ENCODE assay signal across 15 cellular contexts in the genomic region with DNA sequence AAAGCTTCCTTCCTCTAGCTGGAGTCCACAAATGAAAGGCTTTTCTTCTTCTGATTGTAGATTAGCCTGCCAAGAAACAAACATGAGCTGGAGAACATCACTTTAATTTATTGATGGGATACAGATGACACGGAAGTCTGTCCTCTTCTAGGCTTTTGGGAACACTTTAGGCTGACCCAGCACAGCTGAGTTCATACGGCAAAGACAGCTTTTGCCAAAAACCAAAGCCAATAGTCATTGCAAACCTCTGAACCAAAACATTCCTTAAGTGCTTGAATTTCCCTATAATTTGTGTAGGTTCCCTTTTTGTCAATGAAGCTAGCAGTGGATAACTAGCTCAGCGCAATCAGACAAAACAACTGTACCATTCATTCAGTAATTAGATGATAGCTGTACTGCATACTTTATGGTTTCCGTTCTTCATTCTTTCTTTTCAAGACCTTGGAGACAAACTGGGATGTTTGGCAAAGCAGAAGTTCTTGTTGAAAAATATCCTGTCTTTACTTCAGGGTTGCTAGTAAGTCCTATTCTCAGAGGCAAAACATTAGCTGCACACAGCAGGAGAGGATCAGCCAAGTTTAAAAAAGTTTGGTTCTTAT.
A peak's percentile ranks its signal among the peaks of the same experiment; 100 is the strongest.
DNase-seq lines count a peak whose midpoint lies in the region; ATAC-seq, FAIRE-seq and TF ChIP-seq lines count a peak whose summit lies in the region.
"Had no signal": no experiment of that assay in that cellular context is flagged by ENCODE, and none has a peak within 500 bp of the region (broad histone marks: within the 10 kb centered on the region; RNA-seq: fewer than 3 reads in every experiment).

No MANE protein-coding gene starts in this region.

- H3K36me3 ChIP-seq in liver (ENCODE audit: control insufficient read depth in 4 of 4, insufficient read depth in 3 of 4, low read depth in 1 of 4, low read length in 3 of 4): no peaks in the 10 kb centered on the region
- H3K36me3 ChIP-seq in HepG2 (replicated peaks in 1 of 2; ENCODE audit: control insufficient read depth in 1 of 2, insufficient read depth in 2 of 2, low read length in 2 of 2): no peaks in the 10 kb centered on the region
- no peaks in the 10 kb centered on the region for H3K36me3 ChIP-seq in parathyroid adenoma (ENCODE audit: control insufficient read depth, insufficient read depth, low read length)
- H3K36me3 ChIP-seq: prostate gland had no signal

- no peaks in the 10 kb centered on the region for H3K9me3 ChIP-seq in liver (ENCODE audit: control insufficient read depth in 4 of 4, low read length in 3 of 4)
- H3K9me3 ChIP-seq in HepG2 (ENCODE audit: low read length): no peaks in the 10 kb centered on the region
- no peaks in the 10 kb centered on the region for H3K9me3 ChIP-seq in parathyroid adenoma (ENCODE audit: control insufficient read depth, low read length)
- H3K9me3 ChIP-seq: prostate gland had no signal

- H3K4me2 ChIP-seq in HepG2 (ENCODE audit: low read depth, low read length) (no peak overlapping the region), parathyroid adenoma (ENCODE audit: low read length) (no peak overlapping the region)

- TF ChIP-seq CTCF in liver (IDR thresholded peaks at IDR 0.05; ENCODE audit: low read depth, low read length, missing input control) (no peak), HepG2 (CRISPR knock-in tag; IDR thresholded peaks at IDR 0.05) (no peak), parathyroid adenoma (IDR thresholded peaks at IDR 0.05) (no peak)

- no peak for ATAC-seq in HepG2
- ATAC-seq: foreskin keratinocyte, T-helper 17 cell had no signal

- TF ChIP-seq POLR2A in HepG2 (IDR thresholded peaks at IDR 0.05; ENCODE audit: insufficient read depth in 1 of 2, low read depth in 2 of 2, low read length in 2 of 2): no peak

- no peak for TF ChIP-seq EP300 in HepG2 (IDR thresholded peaks at IDR 0.05; ENCODE audit: low read depth in 2 of 2, low read length in 2 of 2)
- TF ChIP-seq EP300 in HepG2 (CRISPR knock-in tag; IDR thresholded peaks at IDR 0.05; ENCODE audit: borderline replicate concordance): no peak

- H3K9ac ChIP-seq in liver (ENCODE audit: low read depth in 1 of 2, low read length in 2 of 2) (no peak overlapping the region), HepG2 (ENCODE audit: insufficient read depth, low read depth, low read length) (no peak overlapping the region), parathyroid adenoma (no peak overlapping the region)

- no peaks in the 10 kb centered on the region for H4K20me1 ChIP-seq in HepG2 (ENCODE audit: insufficient read depth, low read length)

- no peaks in the 10 kb centered on the region for H3K4me1 ChIP-seq in liver (ENCODE audit: control insufficient read depth in 4 of 4, insufficient read depth in 4 of 4, low read length in 3 of 4)
- no peaks in the 10 kb centered on the region for H3K4me1 ChIP-seq in HepG2 (ENCODE audit: insufficient read depth, low read length)
- H3K4me1 ChIP-seq in parathyroid adenoma: no peaks in the 10 kb centered on the region
- H3K4me1 ChIP-seq: foreskin keratinocyte, prostate gland had no signal

- H3K27me3 ChIP-seq in liver (ENCODE audit: control insufficient read depth in 4 of 4, insufficient read depth in 4 of 4, low read length in 3 of 4) (no peaks in the 10 kb centered on the region), HepG2 (ENCODE audit: control insufficient read depth in 1 of 2, insufficient read depth in 2 of 2, low read length in 2 of 2) (no peaks in the 10 kb centered on the region), parathyroid adenoma (ENCODE audit: control insufficient read depth, insufficient read depth, low read length) (no peaks in the 10 kb centered on the region)

- TF ChIP-seq RAD21 in liver (IDR thresholded peaks at IDR 0.05) (no peak), HepG2 (CRISPR knock-in tag; IDR thresholded peaks at IDR 0.05) (no peak)

- H2AFZ ChIP-seq in HepG2 (ENCODE audit: low read length) (no peak overlapping the region), parathyroid adenoma (no peak overlapping the region)

- DNase-seq in HepG2 (ENCODE audit: low spot score) (no peak), fibroblast of the conjunctiva (ENCODE audit: low read depth) (peak; percentile 47), DMS 273 treated with DMSO at 0.1 percent for 48 hours (lab: John Stamatoyannopoulos, UW) (no peak), SHP77 (lab: John Stamatoyannopoulos, UW) (no peak), KG1 (lab: John Stamatoyannopoulos, UW) (no peak), UCSD-AML1 (lab: John Stamatoyannopoulos, UW; ENCODE audit: unreplicated experiment) (no peak)
- DNase-seq: ACHN; activated CD4-positive, alpha-beta T cell treated with anti-CD3 and anti-CD28 coated beads, Interleukin-2, amount 50 U/mL, for 48 hours; activated effector memory CD4-positive, alpha-beta T cell treated with anti-CD3 and anti-CD28 coated beads, Interleukin-2, amount 50 U/mL, for 16 hours; DND-41; foreskin keratinocyte; T-helper 17 cell had no signal

- in situ Hi-C loops in HepG2 (cut with HindIII; ENCODE audit: extremely low pct_ligation_motif_present, low pct_unique_long_range_greater_than_20kb): no loop called here

- no peak overlapping the region for H3K4me3 ChIP-seq in liver (ENCODE audit: low read depth in 1 of 3, low read length in 3 of 3)
- H3K4me3 ChIP-seq in HepG2 (replicated peaks in 1 of 3; ENCODE audit: insufficient read depth in 1 of 3, low read depth in 2 of 3, low read length in 3 of 3): no peak overlapping the region
- H3K4me3 ChIP-seq in parathyroid adenoma (ENCODE audit: low read depth, low read length): no peak overlapping the region
- H3K4me3 ChIP-seq: prostate gland had no signal

- FAIRE-seq in HepG2 (lab: Jason Lieb, UNC): no peak

- 72% methylated on average over 4 of the region's 4 CpGs for WGBS in liver
- 30% methylated on average over 4 of the region's 4 CpGs for WGBS in HepG2 (ENCODE audit: low lambda C conversion rate)

- POLR2A ChIA-PET in HepG2 (lab: Yijun Ruan, JAX): no interaction called here

- H3K27ac ChIP-seq in liver (ENCODE audit: low read depth in 1 of 2, low read length in 2 of 2): peak overlapping the region in 1 of 2 donors; percentile 11
- no peak overlapping the region for H3K27ac ChIP-seq in HepG2 (ENCODE audit: extremely low read length, insufficient read depth, low read length)
- H3K27ac ChIP-seq in parathyroid adenoma: peak overlapping the region; percentile 36
- H3K27ac ChIP-seq: foreskin keratinocyte, prostate gland had no signal

- H3K79me2 ChIP-seq in HepG2 (ENCODE audit: insufficient read depth, low read length) (no peaks in the 10 kb centered on the region), parathyroid adenoma (no peaks in the 10 kb centered on the region)

- no TSS peak for BruUV-seq in HepG2 (replicated peaks; lab: Mats Ljungman, UMichigan)

- intact Hi-C loops in HepG2 (cut with micrococcal nuclease; ENCODE audit: unreplicated experiment): no loop called here

- CTCF ChIA-PET in HepG2 (lab: Yijun Ruan, JAX; ENCODE audit: low intra/inter-chr PET ratio, low total read pairs): no interaction called here

TF ChIP-seq in liver, 16 proteins besides CTCF, POLR2A, EP300 and RAD21 (continues in another document):
- TF ChIP-seq NR2F2 (IDR thresholded peaks at IDR 0.05): peak; percentile 86
- no peak for TF ChIP-seq JUND (IDR thresholded peaks at IDR 0.05)
- no peak for TF ChIP-seq FOXA1 (IDR thresholded peaks at IDR 0.05)
- TF ChIP-seq YY1 (IDR thresholded peaks at IDR 0.05): no peak
- TF ChIP-seq, protein P1, sequence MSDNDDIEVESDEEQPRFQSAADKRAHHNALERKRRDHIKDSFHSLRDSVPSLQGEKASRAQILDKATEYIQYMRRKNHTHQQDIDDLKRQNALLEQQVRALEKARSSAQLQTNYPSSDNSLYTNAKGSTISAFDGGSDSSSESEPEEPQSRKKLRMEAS (IDR thresholded peaks at IDR 0.05): no peak
- TF ChIP-seq, protein P2, sequence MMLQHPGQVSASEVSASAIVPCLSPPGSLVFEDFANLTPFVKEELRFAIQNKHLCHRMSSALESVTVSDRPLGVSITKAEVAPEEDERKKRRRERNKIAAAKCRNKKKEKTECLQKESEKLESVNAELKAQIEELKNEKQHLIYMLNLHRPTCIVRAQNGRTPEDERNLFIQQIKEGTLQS (IDR thresholded peaks at IDR 0.05): no peak
- no peak for TF ChIP-seq FOXA2 (IDR thresholded peaks at IDR 0.05)
- peak; percentile 26 for TF ChIP-seq SP1 (IDR thresholded peaks at IDR 0.05)
- TF ChIP-seq HNF4G (IDR thresholded peaks at IDR 0.05): no peak

TF ChIP-seq in HepG2, 621 proteins besides CTCF, POLR2A, EP300 and RAD21:
- no peak for TF ChIP-seq ZNF660 (CRISPR knock-in tag; IDR thresholded peaks at IDR 0.05; ENCODE audit: borderline replicate concordance, low read depth)
- TF ChIP-seq, protein P3, sequence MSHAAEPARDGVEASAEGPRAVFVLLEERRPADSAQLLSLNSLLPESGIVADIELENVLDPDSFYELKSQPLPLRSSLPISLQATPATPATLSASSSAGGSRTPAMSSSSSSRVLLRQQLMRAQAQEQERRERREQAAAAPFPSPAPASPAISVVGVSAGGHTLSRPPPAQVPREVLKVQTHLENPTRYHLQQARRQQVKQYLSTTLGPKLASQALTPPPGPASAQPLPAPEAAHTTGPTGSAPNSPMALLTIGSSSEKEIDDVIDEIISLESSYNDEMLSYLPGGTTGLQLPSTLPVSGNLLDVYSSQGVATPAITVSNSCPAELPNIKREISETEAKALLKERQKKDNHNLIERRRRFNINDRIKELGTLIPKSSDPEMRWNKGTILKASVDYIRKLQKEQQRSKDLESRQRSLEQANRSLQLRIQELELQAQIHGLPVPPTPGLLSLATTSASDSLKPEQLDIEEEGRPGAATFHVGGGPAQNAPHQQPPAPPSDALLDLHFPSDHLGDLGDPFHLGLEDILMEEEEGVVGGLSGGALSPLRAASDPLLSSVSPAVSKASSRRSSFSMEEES (CRISPR knock-in tag; IDR thresholded peaks at IDR 0.05): no peak
- no peak for TF ChIP-seq HCFC1 (IDR thresholded peaks at IDR 0.05; ENCODE audit: low read depth, low read length)
- TF ChIP-seq MYNN (CRISPR knock-in tag; IDR thresholded peaks at IDR 0.05; ENCODE audit: low read depth): no peak
- no peak for TF ChIP-seq ZNF616 (CRISPR knock-in tag; IDR thresholded peaks at IDR 0.05; ENCODE audit: low read depth)
